Comparison of ENCODE assay signal across 18 cellular contexts in the genomic region with DNA sequence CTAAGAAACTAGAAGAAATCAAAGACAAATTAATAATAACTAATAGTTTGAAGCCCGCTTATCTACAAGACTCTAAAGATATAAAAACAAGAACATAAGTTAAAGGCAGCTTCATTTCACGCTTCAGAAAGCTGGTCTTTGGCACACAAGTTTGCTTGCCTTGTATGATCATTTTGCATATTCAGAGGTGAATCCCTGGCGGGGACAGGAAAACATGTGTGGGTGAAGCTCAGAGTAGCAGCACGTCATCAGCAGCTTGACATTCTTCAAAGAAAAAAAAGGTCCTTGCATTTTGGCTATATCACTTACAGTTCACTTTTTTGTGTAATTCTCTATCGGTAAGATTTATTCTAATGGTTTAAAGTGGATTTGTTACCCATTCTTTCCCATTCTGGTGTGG.
A peak's percentile ranks its signal among the peaks of the same experiment; 100 is the strongest.
DNase-seq lines count a peak whose midpoint lies in the region; ATAC-seq, FAIRE-seq and TF ChIP-seq lines count a peak whose summit lies in the region.
"Had no signal": no experiment of that assay in that cellular context is flagged by ENCODE, and none has a peak within 500 bp of the region (broad histone marks: within the 10 kb centered on the region; RNA-seq: fewer than 3 reads in every experiment).

No MANE protein-coding gene starts in this region.

- FAIRE-seq in RCC 7860 (lab: Jason Lieb, UNC), result no peak

- H3K36me3 Mint-ChIP-seq in stimulated activated naive B cell treated with anti-CD40 and anti-IgM and Interleukin-4, amounts not matched to agents 10 μg/mL and 1 μg/mL and 100 μg/mL, for 72 hours, result peaks cover 1 to 3% of the 10 kb centered on the region in 2 donors
- H3K36me3 Mint-ChIP-seq in osteocyte (ENCODE audit: unreplicated experiment), result no peaks in the 10 kb centered on the region

- no peak overlapping the region for H3K4me3 Mint-ChIP-seq in stimulated activated naive B cell treated with anti-CD40 and anti-IgM and Interleukin-4, amounts not matched to agents 10 μg/mL and 1 μg/mL and 100 μg/mL, for 72 hours
- no peak overlapping the region for H3K4me3 Mint-ChIP-seq in osteocyte (ENCODE audit: unreplicated experiment)

- H3K4me1 Mint-ChIP-seq in stimulated activated naive B cell treated with anti-CD40 and anti-IgM and Interleukin-4, amounts not matched to agents 10 μg/mL and 1 μg/mL and 100 μg/mL, for 72 hours, result peaks cover 2 to 12% of the 10 kb centered on the region in 2 donors
- no peaks in the 10 kb centered on the region for H3K4me1 Mint-ChIP-seq in osteocyte (ENCODE audit: unreplicated experiment)

- no peak for TF ChIP-seq CTCF in osteocyte (IDR thresholded peaks at IDR 0.05)

- DNase-seq in NCI-H69 (lab: John Stamatoyannopoulos, UW), result peak; percentile 12
- peak; percentile 48 for DNase-seq in stimulated activated naive B cell treated with anti-CD40 and anti-IgM and Interleukin-4, amounts not matched to agents 10 μg/mL and 1 μg/mL and 100 μg/mL, for 72 hours
- DNase-seq in osteocyte (ENCODE audit: extremely low spot score, unreplicated experiment), result no peak
- DNase-seq in RCC 7860 (ENCODE audit: low spot score), result no peak
- DNase-seq: C1 segment of cervical spinal cord, GM23248, IMR-90, Kasumi-1, NCI-H1417 treated with DMSO at 0.1 percent for 48 hours, NCI-H2029, NCI-H524 treated with DMSO at 0.1 percent for 48 hours, PC-9, SK-N-SH had no signal

- no peaks in the 10 kb centered on the region for H3K27me3 Mint-ChIP-seq in stimulated activated naive B cell treated with anti-CD40 and anti-IgM and Interleukin-4, amounts not matched to agents 10 μg/mL and 1 μg/mL and 100 μg/mL, for 72 hours
- no peaks in the 10 kb centered on the region for H3K27me3 Mint-ChIP-seq in osteocyte (ENCODE audit: unreplicated experiment)

- H3K9me3 Mint-ChIP-seq in stimulated activated naive B cell treated with anti-CD40 and anti-IgM and Interleukin-4, amounts not matched to agents 10 μg/mL and 1 μg/mL and 100 μg/mL, for 72 hours, result peaks cover 7% of the 10 kb centered on the region in 2 donors
- H3K9me3 Mint-ChIP-seq in osteocyte (ENCODE audit: unreplicated experiment), result peaks cover 37% of the 10 kb centered on the region

- no peak overlapping the region for H3K27ac Mint-ChIP-seq in stimulated activated naive B cell treated with anti-CD40 and anti-IgM and Interleukin-4, amounts not matched to agents 10 μg/mL and 1 μg/mL and 100 μg/mL, for 72 hours
- no peak overlapping the region for H3K27ac Mint-ChIP-seq in osteocyte (ENCODE audit: unreplicated experiment)

- ATAC-seq in GM18858 (IDR thresholded peaks at IDR 0.05; ENCODE audit: unreplicated experiment) (peak; percentile 48), HG02884 (IDR thresholded peaks at IDR 0.05; ENCODE audit: unreplicated experiment) (peak; percentile 63), esophagus mucosa (no peak)
- ATAC-seq in stimulated activated naive B cell treated with anti-CD40 and anti-IgM and Interleukin-4, amounts not matched to agents 10 μg/mL and 1 μg/mL and 100 μg/mL, for 72 hours (replicated peaks), result peak; percentile 99 to 100
- ATAC-seq: HCT116, Right ventricle myocardium inferior had no signal

Comparison
In these comparisons a context has a peak if more than half of its experiments do, and no peak if none do; other contexts are left out.
1. DNase-seq: peak in NCI-H69 (single experiment) and stimulated activated naive B cell treated with anti-CD40 and anti-IgM and Interleukin-4, amounts not matched to agents 10 μg/mL and 1 μg/mL and 100 μg/mL, for 72 hours (single experiment); none in osteocyte (single experiment) and RCC 7860 (single experiment).